ENCODE assay signal across 12 cellular contexts in genomic region chr13:76425930-76426329, GRCh38.
DNase-seq lines count a peak whose midpoint lies in the region; ATAC-seq and TF ChIP-seq lines count a peak whose summit lies in the region.
"Had no signal": no experiment of that assay in that cellular context is flagged by ENCODE, and none has a peak within 500 bp of the region (broad histone marks: within the 10 kb centered on the region; RNA-seq: fewer than 3 reads in every experiment).

No MANE protein-coding gene starts in this region.

- ATAC-seq in psoas muscle (peak in 3 of 4 donors; percentile 58 to 70 (median 62)), HG02623 (IDR thresholded peaks at IDR 0.05; ENCODE audit: unreplicated experiment) (no peak)
- ATAC-seq: HCT116 had no signal

- DNase-seq in DMS 273 treated with DMSO at 0.1 percent for 48 hours (lab: John Stamatoyannopoulos, UW) (peak; percentile 70), NCI-H82 treated with DMSO at 0.1 percent for 48 hours (lab: John Stamatoyannopoulos, UW; ENCODE audit: unreplicated experiment) (peak; percentile 48), fibroblast of gingiva (ENCODE audit: low read depth) (peak; percentile 88), psoas muscle (no peak), LoVo (ENCODE audit: low spot score) (no peak), NCI-H1930 (lab: John Stamatoyannopoulos, UW) (no peak), NCI-H187 treated with DMSO at 0.1 percent for 48 hours (lab: John Stamatoyannopoulos, UW) (no peak)
- DNase-seq: kidney; NCI-H1048; stimulated activated CD4-positive, alpha-beta T cell treated with anti-CD3 and anti-CD28 coated beads, Interleukin-1b, Interleukin-23, amount 100 ng/mL, for 48 hours had no signal

- no peaks in the 10 kb centered on the region for H3K9me3 ChIP-seq in psoas muscle

- 17 to 36% (median 17%) methylated on average over 2 of the region's 2 CpGs for WGBS in psoas muscle, 3 donors

- H3K27ac ChIP-seq in psoas muscle: no peak overlapping the region

- intact Hi-C loops in psoas muscle (cut with DNase I): no loop called here

- H3K4me1 ChIP-seq in psoas muscle: no peaks in the 10 kb centered on the region

- no peaks in the 10 kb centered on the region for H3K36me3 ChIP-seq in psoas muscle (ENCODE audit: insufficient read depth in 1 of 2, low read depth in 1 of 2)

- no peaks in the 10 kb centered on the region for H3K27me3 ChIP-seq in psoas muscle (ENCODE audit: insufficient read depth in 3 of 3, low read length in 2 of 3)

- H3K4me3 ChIP-seq in psoas muscle: no peak overlapping the region

- no peak for TF ChIP-seq CTCF in psoas muscle (IDR thresholded peaks at IDR 0.05)

Comparison
In these comparisons a context has a peak if more than half of its experiments do, and no peak if none do; other contexts are left out.
1. DNase-seq: peak in DMS 273 treated with DMSO at 0.1 percent for 48 hours (single experiment), NCI-H82 treated with DMSO at 0.1 percent for 48 hours (single experiment) and fibroblast of gingiva (single experiment); none in psoas muscle (0 of 2), LoVo (single experiment), NCI-H1930 (0 of 2) and NCI-H187 treated with DMSO at 0.1 percent for 48 hours (single experiment).